In genomic region chr15:81000626-81001179, GRCh38 we compare ENCODE assay signal across 8 cellular contexts. TPM values are rescaled to one million over a fixed set of nuclear protein-coding genes. Genes with fewer than 3 reads are reported as not detected.
DNase-seq lines count a peak whose midpoint lies in the region; ATAC-seq and TF ChIP-seq lines count a peak whose summit lies in the region.

Gene TLNRD1, plus strand, starts transcription at chr15:81000923. Its CDS starts 1,349 bp downstream, at chr15:81002272.

- peak within 1 kb of the TSS; percentile 92 for H3K4me2 ChIP-seq in hepatocyte

- no peaks in the 10 kb centered on the region for H3K4me1 ChIP-seq in hepatocyte (ENCODE audit: insufficient read depth)

- H3K27ac ChIP-seq in hepatocyte, result peak within 1 kb of the TSS; percentile 99

- no peaks in the 10 kb centered on the region for H3K27me3 ChIP-seq in hepatocyte

- whole genome bisulfite sequencing in hepatocyte (ENCODE audit: low lambda C conversion rate, missing lambda C conversion rate), result 1% methylated on average over 44 of the region's 67 CpGs

- TF ChIP-seq CTCF in astrocyte of the cerebellum (IDR thresholded peaks at IDR 0.05; ENCODE audit: low read depth, low read length, missing control alignments) (no peak), hepatocyte (IDR thresholded peaks at IDR 0.05; ENCODE audit: poor library complexity) (no peak), retinal pigment epithelial cell (conservative IDR thresholded peaks at IDR 0.05; ENCODE audit: low read depth, low read length) (no peak)

- H3K79me2 ChIP-seq in hepatocyte, result peaks cover 38% of the 10 kb centered on the region

- H4K20me1 ChIP-seq in hepatocyte (ENCODE audit: insufficient read depth, poor library complexity, severe bottlenecking), result peaks cover 14% of the 10 kb centered on the region

- no peaks in the 10 kb centered on the region for H3K9me3 ChIP-seq in hepatocyte (ENCODE audit: low read depth)

- in situ Hi-C loops in astrocyte of the cerebellum (cut with HindIII; ENCODE audit: low sequenced_read_pairs), result no loop called here

- H3K36me3 ChIP-seq in hepatocyte (replicated peaks; ENCODE audit: insufficient read depth, low read depth), result no peaks in the 10 kb centered on the region

- no peaks in the 10 kb centered on the region for H3K9me2 ChIP-seq in hepatocyte (replicated peaks; ENCODE audit: insufficient read depth)

- ATAC-seq in GM18511 (IDR thresholded peaks at IDR 0.05; ENCODE audit: unreplicated experiment) (peak; percentile 62), HG02973 (IDR thresholded peaks at IDR 0.05; ENCODE audit: unreplicated experiment) (peak; percentile 52)

- H3K4me3 ChIP-seq in astrocyte of the cerebellum (ENCODE audit: low read depth, low read length) (peak within 1 kb of the TSS; percentile 77), hepatocyte (peak within 1 kb of the TSS; percentile 85), retinal pigment epithelial cell (ENCODE audit: low read length) (peak within 1 kb of the TSS; percentile 81)

- H2AFZ ChIP-seq in hepatocyte, result peak within 1 kb of the TSS; percentile 97

- DNase-seq in NCI-H2029 treated with DMSO at 0.1 percent for 48 hours (lab: John Stamatoyannopoulos, UW) (peak; percentile 33), T1000 (lab: John Stamatoyannopoulos, UW) (peak; percentile 65), astrocyte of the cerebellum (ENCODE audit: low read depth) (peak; percentile 70), hepatocyte (ENCODE audit: low spot score) (peak; percentile 94), retinal pigment epithelial cell (ENCODE audit: low read depth) (peak; percentile 60), OCI-M2 (lab: John Stamatoyannopoulos, UW; ENCODE audit: unreplicated experiment) (no peak)

RNA-seq across cellular contexts. Expression of gene TLNRD1, which starts in this region (rescaled TPM):
- 13.3 and 15.6 TPM in 2 replicates for total RNA-seq in hepatocyte
- polyA plus RNA-seq in hepatocyte, result 10.3 and 14.6 TPM in 2 replicates
